Comparison of ENCODE assay signal across 8 cellular contexts in genomic region chr2:191245046-191245868, GRCh38. TPM values are rescaled to one million over a fixed set of nuclear protein-coding genes. Genes with fewer than 3 reads are reported as not detected.
A peak's percentile ranks its signal among the peaks of the same experiment; 100 is the strongest.
DNase-seq lines count a peak whose midpoint lies in the region; ATAC-seq and TF ChIP-seq lines count a peak whose summit lies in the region.

Gene MYO1B, plus strand, starts transcription at chr2:191245404. Its CDS starts 31,492 bp downstream, at chr2:191276896.

- H3K4me1 ChIP-seq in OCI-LY1 (ENCODE audit: insufficient read depth, low read length, severe bottlenecking) = no peaks in the 10 kb centered on the region
- H3K4me1 ChIP-seq in neutrophil (ENCODE audit: control insufficient read depth in 1 of 2, insufficient read depth in 1 of 2, low read depth in 1 of 2, low read length in 1 of 2) = peaks cover 12 to 13% of the 10 kb centered on the region in 2 experiments
- H3K4me1 ChIP-seq in upper lobe of left lung = peaks cover 0 to 25% (median 17%) of the 10 kb centered on the region in 4 donors

- H2AFZ ChIP-seq in OCI-LY1 (ENCODE audit: low read length) = no peak within 1 kb of the TSS

- WGBS in upper lobe of left lung, 2 donors = 1% methylated on average over 24 to 25 of the region's 112 CpGs

- peaks cover 12% of the 10 kb centered on the region for H3K4me1 Mint-ChIP-seq in activated T-helper 2 cell treated with anti-CD3 and anti-CD28 coated beads, Interferon-gamma antibody, Interleukin-2, Interleukin-4, amounts not matched to agents 10 μg/mL and 5 μg/mL and 100 μg/mL, durations not matched to agents 14 hours and 24 hours and 36 hours (ENCODE audit: low read depth)

- no peaks in the 10 kb centered on the region for H3K79me2 ChIP-seq in OCI-LY1 (ENCODE audit: insufficient read depth, low read length)

- H3K4me3 Mint-ChIP-seq in activated T-helper 2 cell treated with anti-CD3 and anti-CD28 coated beads, Interferon-gamma antibody, Interleukin-2, Interleukin-4, amounts not matched to agents 10 μg/mL and 5 μg/mL and 100 μg/mL, durations not matched to agents 14 hours and 24 hours and 36 hours (ENCODE audit: low read depth) = peak within 1 kb of the TSS; percentile 81

- no peaks in the 10 kb centered on the region for H3K36me3 Mint-ChIP-seq in activated T-helper 2 cell treated with anti-CD3 and anti-CD28 coated beads, Interferon-gamma antibody, Interleukin-2, Interleukin-4, amounts not matched to agents 10 μg/mL and 5 μg/mL and 100 μg/mL, durations not matched to agents 14 hours and 24 hours and 36 hours (ENCODE audit: low read depth)

- no peaks in the 10 kb centered on the region for H3K9me2 ChIP-seq in OCI-LY1 (ENCODE audit: low read depth, low read length)

- H3K9me3 ChIP-seq in OCI-LY1 (ENCODE audit: low read length) (no peaks in the 10 kb centered on the region), neutrophil (no peaks in the 10 kb centered on the region), upper lobe of left lung (no peaks in the 10 kb centered on the region)

- TF ChIP-seq EP300 in upper lobe of left lung (IDR thresholded peaks at IDR 0.05) = no peak

- H3K9me3 Mint-ChIP-seq in activated T-helper 2 cell treated with anti-CD3 and anti-CD28 coated beads, Interferon-gamma antibody, Interleukin-2, Interleukin-4, amounts not matched to agents 10 μg/mL and 5 μg/mL and 100 μg/mL, durations not matched to agents 14 hours and 24 hours and 36 hours = no peaks in the 10 kb centered on the region

- peak within 1 kb of the TSS; percentile 17; the same call in 1 of the 2 replicates for H3K4me2 ChIP-seq in OCI-LY1 (ENCODE audit: low read length)

- ATAC-seq in GM19372 (IDR thresholded peaks at IDR 0.05; ENCODE audit: low read depth, unreplicated experiment) (peak; percentile 58), upper lobe of left lung (ENCODE audit: low FRiP score in 2 of 2) (peak; percentile 89 to 90)

- H3K27me3 Mint-ChIP-seq in activated T-helper 2 cell treated with anti-CD3 and anti-CD28 coated beads, Interferon-gamma antibody, Interleukin-2, Interleukin-4, amounts not matched to agents 10 μg/mL and 5 μg/mL and 100 μg/mL, durations not matched to agents 14 hours and 24 hours and 36 hours (ENCODE audit: low read depth) = peaks cover 32% of the 10 kb centered on the region

- peak within 1 kb of the TSS; percentile 9 for H3K27ac Mint-ChIP-seq in activated T-helper 2 cell treated with anti-CD3 and anti-CD28 coated beads, Interferon-gamma antibody, Interleukin-2, Interleukin-4, amounts not matched to agents 10 μg/mL and 5 μg/mL and 100 μg/mL, durations not matched to agents 14 hours and 24 hours and 36 hours

- intact Hi-C loops in activated T-helper 2 cell treated with anti-CD3 and anti-CD28 coated beads, Interferon-gamma antibody, Interleukin-2, Interleukin-4, amounts not matched to agents 10 μg/mL and 5 μg/mL and 100 μg/mL, durations not matched to agents 14 hours and 24 hours and 36 hours (cut with micrococcal nuclease) = loop anchor here (2.0 kb wide), 1 partner anchor 80 kb away; no protein-coding TSS in a partner anchor

- TF ChIP-seq POLR2A in upper lobe of left lung (IDR thresholded peaks at IDR 0.05) = peak in 3 of 4 donors; percentile 64 to 84 (median 76)

- peak; percentile 10; the same call in 1 of the 2 replicates for TF ChIP-seq CTCF in OCI-LY1 (IDR thresholded peaks at IDR 0.05; ENCODE audit: low read length)
- TF ChIP-seq CTCF in foreskin fibroblast (IDR thresholded peaks at IDR 0.05; ENCODE audit: low read depth, low read length) = peak; percentile 51
- TF ChIP-seq CTCF in neutrophil (IDR thresholded peaks at IDR 0.05) = no peak
- peak in 5 of 6 experiments; percentile 22 to 76 (median 52) for TF ChIP-seq CTCF in upper lobe of left lung (IDR thresholded peaks at IDR 0.05)

- H3K27me3 ChIP-seq in OCI-LY1 (ENCODE audit: insufficient read depth, low read length) (no peaks in the 10 kb centered on the region), neutrophil (peaks cover 79% of the 10 kb centered on the region), upper lobe of left lung (no peaks in the 10 kb centered on the region)

- no peak within 1 kb of the TSS for H3K27ac ChIP-seq in OCI-LY1 (ENCODE audit: low read depth, low read length, poor library complexity, severe bottlenecking)
- no peak within 1 kb of the TSS for H3K27ac ChIP-seq in neutrophil
- H3K27ac ChIP-seq in upper lobe of left lung = peak within 1 kb of the TSS; percentile 81 to 92 (median 88)

- no peaks in the 10 kb centered on the region for H4K20me1 ChIP-seq in OCI-LY1 (ENCODE audit: insufficient read depth, low read length)

- DNase-seq in AML-193 (lab: John Stamatoyannopoulos, UW) = peak; percentile 22
- peak; percentile 54 for DNase-seq in HT-29 (ENCODE audit: low spot score)
- DNase-seq in activated T-helper 2 cell treated with anti-CD3 and anti-CD28 coated beads, Interferon-gamma antibody, Interleukin-2, Interleukin-4, amounts not matched to agents 10 μg/mL and 5 μg/mL and 100 μg/mL, durations not matched to agents 14 hours and 24 hours and 36 hours (ENCODE audit: low spot score) = peak; percentile 54
- peak; percentile 84 to 93 for DNase-seq in foreskin fibroblast
- peak; percentile 90 to 95 for DNase-seq in upper lobe of left lung

- H3K4me3 ChIP-seq in OCI-LY1 (ENCODE audit: low read depth, low read length, poor library complexity, severe bottlenecking) = no peak within 1 kb of the TSS
- H3K4me3 ChIP-seq in foreskin fibroblast (ENCODE audit: low read depth in 1 of 2, low read length in 2 of 2) = peak within 1 kb of the TSS; percentile 86 to 93
- peak within 1 kb of the TSS; percentile 49 to 57 for H3K4me3 ChIP-seq in neutrophil (ENCODE audit: low read depth in 1 of 2, low read length in 1 of 2)
- H3K4me3 ChIP-seq in upper lobe of left lung = peak within 1 kb of the TSS; percentile 56 to 93 (median 74)

- no peaks in the 10 kb centered on the region for H3F3A ChIP-seq in OCI-LY1 (ENCODE audit: insufficient read depth, low read length)

- H3K9ac ChIP-seq in OCI-LY1 (ENCODE audit: low read length) = no peak within 1 kb of the TSS

- H3K36me3 ChIP-seq in OCI-LY1 (ENCODE audit: insufficient read depth, low read length) (no peaks in the 10 kb centered on the region), neutrophil (no peaks in the 10 kb centered on the region), upper lobe of left lung (no peaks in the 10 kb centered on the region)

RNA-seq across cellular contexts. Expression of gene MYO1B, which starts in this region (rescaled TPM):
- 2.0 and 2.5 TPM in 2 replicates for total RNA-seq in HT-29 (2014; rRNA removed; shearing (Covaris generic))
- 7.0 and 12.2 TPM in 2 replicates for total RNA-seq in activated T-helper 2 cell treated with anti-CD3 and anti-CD28 coated beads, Interferon-gamma antibody, Interleukin-2, Interleukin-4, amounts not matched to agents 10 μg/mL and 5 μg/mL and 100 μg/mL, durations not matched to agents 14 hours and 24 hours and 36 hours
- total RNA-seq in upper lobe of left lung = 100 to 1,000 TPM; 112 to 311 (median 137) TPM

Comparison
In these comparisons a context has a peak if more than half of its experiments do, and no peak if none do; other contexts are left out.
1. DNase-seq: peak in every context shown above with its lines; median percentile 92 in upper lobe of left lung; 88 in foreskin fibroblast; 54 in HT-29; 54 in activated T-helper 2 cell treated with anti-CD3 and anti-CD28 coated beads, Interferon-gamma antibody, Interleukin-2, Interleukin-4, amounts not matched to agents 10 μg/mL and 5 μg/mL and 100 μg/mL, durations not matched to agents 14 hours and 24 hours and 36 hours; 22 in AML-193.
2. H3K27ac ChIP-seq: peak in upper lobe of left lung (4 of 4); none in OCI-LY1 (single experiment) and neutrophil (single experiment).